Comparison of ENCODE assay signal across 16 cellular contexts in genomic region chr2:120886967-120887672, GRCh38.
A peak's percentile ranks its signal among the peaks of the same experiment; 100 is the strongest.
DNase-seq lines count a peak whose midpoint lies in the region; ATAC-seq and TF ChIP-seq lines count a peak whose summit lies in the region.
"Had no signal": no experiment of that assay in that cellular context is flagged by ENCODE, and none has a peak within 500 bp of the region (broad histone marks: within the 10 kb centered on the region; RNA-seq: fewer than 3 reads in every experiment).

No MANE protein-coding gene starts in this region.

- TF ChIP-seq CTCF in lower lobe of right lung (IDR thresholded peaks at IDR 0.05) (no peak), smooth muscle cell (IDR thresholded peaks at IDR 0.05; ENCODE audit: borderline replicate concordance, insufficient read depth, poor library complexity, severe bottlenecking) (no peak)

- H3K4me1 ChIP-seq in NT2/D1 (ENCODE audit: insufficient read depth, insufficient read length) (peaks cover 19% of the 10 kb centered on the region), lower lobe of right lung (no peaks in the 10 kb centered on the region), smooth muscle cell (ENCODE audit: low read depth) (peaks cover 16% of the 10 kb centered on the region)
- H3K4me1 ChIP-seq: parathyroid adenoma had no signal

- 68% methylated on average over 17 of the region's 17 CpGs for WGBS in smooth muscle cell (ENCODE audit: low lambda C conversion rate)

- peak overlapping the region; percentile 11 for H3K9ac ChIP-seq in NT2/D1 (ENCODE audit: insufficient read length, low read depth)
- no peak overlapping the region for H3K9ac ChIP-seq in smooth muscle cell (ENCODE audit: low read depth)
- H3K9ac ChIP-seq: parathyroid adenoma had no signal

- H3K4me3 ChIP-seq in NT2/D1 (ENCODE audit: insufficient read length, low read depth) = no peak overlapping the region
- no peak overlapping the region for H3K4me3 ChIP-seq in lower lobe of right lung
- H3K4me3 ChIP-seq in smooth muscle cell = no peak overlapping the region

- ATAC-seq in lower lobe of right lung (peak; percentile 45 to 58), GM21447 (IDR thresholded peaks at IDR 0.05; ENCODE audit: unreplicated experiment) (no peak)

- H4K20me1 ChIP-seq in smooth muscle cell (ENCODE audit: low read depth) = peaks cover 90% of the 10 kb centered on the region

- H3F3A ChIP-seq in smooth muscle cell (ENCODE audit: low read depth) = no peaks in the 10 kb centered on the region

- peaks cover 19% of the 10 kb centered on the region for H3K36me3 ChIP-seq in NT2/D1 (ENCODE audit: insufficient read depth, insufficient read length, low read length)
- no peaks in the 10 kb centered on the region for H3K36me3 ChIP-seq in lower lobe of right lung
- H3K36me3 ChIP-seq in smooth muscle cell (ENCODE audit: low read depth) = no peaks in the 10 kb centered on the region

- no peaks in the 10 kb centered on the region for H3K27me3 ChIP-seq in NT2/D1 (ENCODE audit: insufficient read depth, insufficient read length)
- H3K27me3 ChIP-seq in lower lobe of right lung (ENCODE audit: low read depth) = peaks cover 4% of the 10 kb centered on the region
- no peaks in the 10 kb centered on the region for H3K27me3 ChIP-seq in smooth muscle cell (ENCODE audit: low read depth)

- no peaks in the 10 kb centered on the region for H3K9me3 ChIP-seq in NT2/D1 (ENCODE audit: insufficient read depth, low read length)
- no peaks in the 10 kb centered on the region for H3K9me3 ChIP-seq in lower lobe of right lung
- no peaks in the 10 kb centered on the region for H3K9me3 ChIP-seq in smooth muscle cell (replicated peaks; ENCODE audit: low read depth)

- peak overlapping the region; percentile 36 for H3K4me2 ChIP-seq in smooth muscle cell

- H3K27ac ChIP-seq in lower lobe of right lung (no peak overlapping the region), smooth muscle cell (ENCODE audit: low read depth) (peak overlapping the region; percentile 15)
- H3K27ac ChIP-seq: 22Rv1, parathyroid adenoma had no signal

- peaks cover 61% of the 10 kb centered on the region for H3K79me2 ChIP-seq in smooth muscle cell (ENCODE audit: low read depth)
- H3K79me2 ChIP-seq: parathyroid adenoma had no signal

- H2AFZ ChIP-seq in smooth muscle cell (ENCODE audit: low read depth) = no peak overlapping the region
- H2AFZ ChIP-seq: parathyroid adenoma had no signal

- intact Hi-C loops in lower lobe of right lung (cut with DNase I) = no loop called here

- DNase-seq in NCI-H1092 treated with DMSO at 0.1 percent for 48 hours (lab: John Stamatoyannopoulos, UW) (peak; percentile 33), NCI-H1092 (lab: John Stamatoyannopoulos, UW) (no peak), NT2/D1 (ENCODE audit: low read depth, low spot score) (no peak), lower lobe of right lung (peak; percentile 44), smooth muscle cell (lab: John Stamatoyannopoulos, UW; ENCODE audit: unreplicated experiment) (no peak), NCI-H128 (lab: John Stamatoyannopoulos, UW; ENCODE audit: unreplicated experiment) (no peak)
- no peak for DNase-seq in activated CD4-positive, alpha-beta T cell treated with anti-CD3 and anti-CD28 coated beads, Interleukin-2, amount 50 U/mL, for 48 hours
- DNase-seq: activated CD4-positive, alpha-beta T cell treated with anti-CD3 and anti-CD28 coated beads for 4 hours; activated T-cell treated with anti-CD3 and anti-CD28 coated beads for 4 hours; H9; midbrain; SHP77 treated with DMSO at 0.1 percent for 48 hours; stimulated activated CD4-positive, alpha-beta T cell treated with anti-CD3 and anti-CD28 coated beads, Interleukin-15, amount 100 ng/mL, for 24 hours had no signal

Comparison
In these comparisons a context has a peak if more than half of its experiments do, and no peak if none do; other contexts are left out.
1. DNase-seq: peak in NCI-H1092 treated with DMSO at 0.1 percent for 48 hours (single experiment) and lower lobe of right lung (single experiment); none in NCI-H1092 (single experiment), NT2/D1 (single experiment), smooth muscle cell (single experiment), activated CD4-positive, alpha-beta T cell treated with anti-CD3 and anti-CD28 coated beads, Interleukin-2, amount 50 U/mL, for 48 hours (0 of 2) and NCI-H128 (single experiment).